In genomic region chr5:65663804-65664521, GRCh38 we compare ENCODE assay signal across 6 cellular contexts. TPM values are rescaled to one million over a fixed set of nuclear protein-coding genes. Genes with fewer than 3 reads are reported as not detected.
DNase-seq lines count a peak whose midpoint lies in the region; ATAC-seq and TF ChIP-seq lines count a peak whose summit lies in the region.

No MANE protein-coding gene starts in this region.

- H3K9ac ChIP-seq in neural cell (ENCODE audit: low read length), result no peak overlapping the region

- H3K4me3 ChIP-seq in neural cell (ENCODE audit: low read length), result no peak overlapping the region

- no peaks in the 10 kb centered on the region for H3K9me2 ChIP-seq in neural cell (ENCODE audit: insufficient read depth, low read length)

- no peak overlapping the region for H3K27ac ChIP-seq in neural cell (ENCODE audit: low read length)

- H4K20me1 ChIP-seq in neural cell (ENCODE audit: insufficient read depth), result no peaks in the 10 kb centered on the region

- no peak overlapping the region for H3K4me2 ChIP-seq in neural cell (ENCODE audit: low read length)

- ATAC-seq in HG02840 (IDR thresholded peaks at IDR 0.05; ENCODE audit: low FRiP score, unreplicated experiment), result no peak
- no peak for ATAC-seq in GM19455 (IDR thresholded peaks at IDR 0.05; ENCODE audit: unreplicated experiment)

- no peaks in the 10 kb centered on the region for H3K27me3 ChIP-seq in neural cell (ENCODE audit: insufficient read depth, low read depth, low read length)

- peak; percentile 27 for TF ChIP-seq CTCF in neural cell (IDR thresholded peaks at IDR 0.05; ENCODE audit: poor library complexity, severe bottlenecking)

- no peak for TF ChIP-seq RAD21 in neural cell (conservative IDR thresholded peaks at IDR 0.05)

- peaks cover 4% of the 10 kb centered on the region for H3K36me3 ChIP-seq in neural cell (ENCODE audit: insufficient read depth, low read length)

- H2AFZ ChIP-seq in neural cell (ENCODE audit: low read depth, low read length), result no peak overlapping the region

- no peaks in the 10 kb centered on the region for H3F3A ChIP-seq in neural cell (ENCODE audit: insufficient read depth, low read length, poor library complexity, severe bottlenecking)

- DNase-seq in HCEC 1CT (peak; percentile 29), astrocyte of the hippocampus (ENCODE audit: low read depth, low spot score) (peak; percentile 20), NCI-H345 treated with DMSO at 0.1 percent for 48 hours (lab: John Stamatoyannopoulos, UW; ENCODE audit: unreplicated experiment) (no peak)

- H3K9me3 ChIP-seq in neural cell (ENCODE audit: low read length), result no peaks in the 10 kb centered on the region

- H3K79me2 ChIP-seq in neural cell (replicated peaks; ENCODE audit: insufficient read depth, low read length), result no peaks in the 10 kb centered on the region

- TF ChIP-seq EP300 in neural cell (conservative IDR thresholded peaks at IDR 0.05; ENCODE audit: poor library complexity, severe bottlenecking), result no peak

TF ChIP-seq in neural cell, 6 proteins besides CTCF, POLR2A, EP300 and RAD21:
- TF ChIP-seq POLR2AphosphoS5 (IDR thresholded peaks at IDR 0.05) (no peak), MXI1 (conservative IDR thresholded peaks at IDR 0.05; ENCODE audit: poor library complexity, severe bottlenecking) (no peak), REST (IDR thresholded peaks at IDR 0.05; ENCODE audit: borderline replicate concordance) (no peak), SMC3 (conservative IDR thresholded peaks at IDR 0.05; ENCODE audit: poor library complexity) (no peak), TAF1 (IDR thresholded peaks at IDR 0.05; ENCODE audit: low read depth) (no peak), EZH2 (IDR thresholded peaks at IDR 0.05; ENCODE audit: borderline replicate concordance, insufficient read depth, low read length, poor library complexity, severe bottlenecking) (no peak)

RNA-seq across cellular contexts. Expression of gene SHLD3, which starts 39.1 kb away (rescaled TPM):
- 20.9 and 26.8 TPM in 2 replicates for polyA plus RNA-seq in neural cell
- 20.2 and 20.5 TPM in 2 replicates for polyA minus RNA-seq in neural cell

RNA-seq across cellular contexts. Expression of gene TRAPPC13, which starts 39.1 kb away (rescaled TPM):
- 80.3 and 95.0 TPM in 2 replicates for polyA plus RNA-seq in neural cell
- 55.5 and 68.3 TPM in 2 replicates for polyA minus RNA-seq in neural cell

RNA-seq across cellular contexts. Expression of gene TRIM23, which starts 39.8 kb away (rescaled TPM):
- 28.2 and 29.0 TPM in 2 replicates for polyA plus RNA-seq in neural cell
- polyA minus RNA-seq in neural cell, result 97.7 and 100 TPM in 2 replicates

RNA-seq across cellular contexts. Expression of gene SGTB, which starts 57.9 kb away (rescaled TPM):
- 9.3 and 9.6 TPM in 2 replicates for polyA plus RNA-seq in neural cell
- 20.9 and 25.4 TPM in 2 replicates for polyA minus RNA-seq in neural cell

RNA-seq across cellular contexts. Expression of gene NLN, which starts 58.0 kb away (rescaled TPM):
- polyA plus RNA-seq in neural cell, result 13.7 and 18.7 TPM in 2 replicates
- polyA minus RNA-seq in neural cell, result 42.9 and 47.2 TPM in 2 replicates
